In genomic region chr15:35560258-35560657, GRCh38 we compare ENCODE assay signal across 28 cellular contexts.
"Had no signal": no experiment of that assay in that cellular context is flagged by ENCODE, and none has a peak within 500 bp of the region (broad histone marks: within the 10 kb centered on the region; RNA-seq: fewer than 3 reads in every experiment).

No MANE protein-coding gene starts in this region.

- H3K27ac ChIP-seq: dorsolateral prefrontal cortex, epithelial cell of prostate, esophagus squamous epithelium, gastrocnemius medialis, left lung, lower lobe of right lung had no signal

- H3K27ac Mint-ChIP-seq: immature natural killer cell; naive thymus-derived CD4-positive, alpha-beta T cell had no signal

- H3K4me3 ChIP-seq: coronary artery, dorsolateral prefrontal cortex, esophagus squamous epithelium, gastrocnemius medialis, heart right ventricle, left lung, lower lobe of right lung had no signal

- H3K9me3 Mint-ChIP-seq: immature natural killer cell; naive thymus-derived CD4-positive, alpha-beta T cell had no signal

- H3K36me3 Mint-ChIP-seq: immature natural killer cell; naive thymus-derived CD4-positive, alpha-beta T cell had no signal

- H3K9me3 ChIP-seq: esophagus squamous epithelium, gastrocnemius medialis, heart right ventricle, left lung, lower lobe of right lung had no signal

- H3K4me1 Mint-ChIP-seq: immature natural killer cell; naive thymus-derived CD4-positive, alpha-beta T cell had no signal

- H3K27me3 Mint-ChIP-seq: naive thymus-derived CD4-positive, alpha-beta T cell had no signal

- H3K27me3 ChIP-seq: dorsolateral prefrontal cortex, esophagus squamous epithelium, gastrocnemius medialis, heart right ventricle, left lung had no signal

- DNase-seq: dermis blood vessel endothelial cell; dorsolateral prefrontal cortex; effector CD4-positive, alpha-beta T cell; effector memory CD4-positive, alpha-beta T cell; esophagus squamous epithelium; foreskin fibroblast; foreskin melanocyte; gastrocnemius medialis; glutamatergic neuron; head of caudate nucleus; heart right ventricle; hippocampal formation; immature natural killer cell; islet precursor cell; kidney; kidney glomerular epithelial cell; left colon; left lung; left ventricle myocardium superior; lower lobe of right lung; mesendoderm; midbrain; naive thymus-derived CD4-positive, alpha-beta T cell had no signal

- H3K36me3 ChIP-seq: esophagus squamous epithelium, gastrocnemius medialis, heart right ventricle, left lung, lower lobe of right lung had no signal

- ATAC-seq: esophagus mucosa; gastrocnemius medialis; left colon; left lung; left ventricle myocardium superior; lower lobe of right lung; naive thymus-derived CD4-positive, alpha-beta T cell had no signal

- H3K4me3 Mint-ChIP-seq: immature natural killer cell; naive thymus-derived CD4-positive, alpha-beta T cell had no signal

- FAIRE-seq: colon, endothelial cell of umbilical vein had no signal

- H3K4me1 ChIP-seq: esophagus squamous epithelium, left lung had no signal
